ENCODE assay signal across 26 cellular contexts in the genomic region with DNA sequence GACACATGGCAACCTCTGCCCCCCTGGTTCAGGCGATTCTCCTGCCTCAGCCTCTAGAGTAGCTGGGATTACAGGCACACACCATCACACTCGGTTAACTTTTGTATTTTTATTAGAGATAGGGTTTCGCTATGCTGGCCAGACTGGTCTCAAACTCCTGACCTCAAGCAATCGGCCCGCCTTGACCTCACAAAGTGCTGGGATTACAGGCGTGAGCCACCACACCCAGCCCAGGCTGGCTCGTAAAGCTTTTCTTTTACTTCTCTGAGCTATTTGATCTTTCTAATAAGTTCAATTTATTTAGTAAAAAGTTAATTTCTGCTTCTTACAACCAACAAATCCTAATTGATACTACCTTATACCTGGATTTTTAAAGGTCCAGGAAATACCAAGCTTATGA.
"Had no signal": no experiment of that assay in that cellular context is flagged by ENCODE, and none has a peak within 500 bp of the region (broad histone marks: within the 10 kb centered on the region; RNA-seq: fewer than 3 reads in every experiment).

No MANE protein-coding gene starts in this region.

- H3K27me3 ChIP-seq: body of pancreas, SJSA1 had no signal

- H3K27ac ChIP-seq: body of pancreas, SJSA1 had no signal

- H3K36me3 Mint-ChIP-seq: activated naive CD4-positive, alpha-beta T cell treated with anti-CD3 and anti-CD28 coated beads, Interleukin-2, amount 50 U/mL, for 24 hours; WTC11 had no signal

- H3K4me3 Mint-ChIP-seq: activated CD8-positive, alpha-beta memory T cell treated with anti-CD3 and anti-CD28 coated beads, Interleukin-2, amount 10 ng/mL, durations not matched to agents 7 days and 5 days; activated naive CD4-positive, alpha-beta T cell treated with anti-CD3 and anti-CD28 coated beads, Interleukin-2, amount 50 U/mL, for 24 hours; activated T-cell treated with anti-CD3 and anti-CD28 coated beads, Interleukin-2, amount 50 U/mL, for 24 hours; activated T-helper 1 cell treated with anti-CD3 and anti-CD28 coated beads, Interleukin-12 subunit alpha, Interleukin-12 subunit beta, Interleukin-2, Interleukin-4 antibody, amounts not matched to agents 30 ng/mL and 10 ng/mL and 1 ng/mL, durations not matched to agents 14 hours and 24 hours and 36 hours; central memory CD8-positive, alpha-beta T cell; T-helper 1 cell treated with Interleukin-12 subunit alpha and Interleukin-12 subunit beta and Interleukin-4 antibody, amounts not matched to agents 30 μg/mL and 1 μg/mL, for 36 hours; WTC11 had no signal

- DNase-seq: activated CD4-positive, alpha-beta T cell treated with anti-CD3 and anti-CD28 coated beads for 48 hours; activated CD4-positive, alpha-beta T cell treated with anti-CD3 and anti-CD28 coated beads, Interleukin-2, amount 50 U/mL, for 48 hours; activated CD4-positive, CD25-positive, alpha-beta regulatory T cell treated with anti-CD3 and anti-CD28 coated beads, Interleukin-2, amount 50 U/mL, for 72 hours; activated CD8-positive, alpha-beta memory T cell treated with anti-CD3 and anti-CD28 coated beads, Interleukin-2, amount 10 ng/mL, durations not matched to agents 7 days and 5 days; activated effector memory CD4-positive, alpha-beta T cell treated with Interleukin-2 at 50 U/mL for 16 hours; activated naive CD4-positive, alpha-beta T cell; activated T-cell treated with anti-CD3 and anti-CD28 coated beads, Interleukin-2, amount 50 U/mL, for 24 hours; aorta; body of pancreas; NCI-H1092; NCI-H1417 treated with DMSO at 0.1 percent for 48 hours; NCI-H1694; NCI-H2029; NCI-H2107; NCI-H2171 treated with DMSO at 0.1 percent for 48 hours; NCI-H226; NCI-H526; NCI-H774; RPMI8226; SHP77 had no signal

- H3K9me3 ChIP-seq: body of pancreas, SJSA1 had no signal

- H3K9me3 Mint-ChIP-seq: activated naive CD4-positive, alpha-beta T cell treated with anti-CD3 and anti-CD28 coated beads, Interleukin-2, amount 50 U/mL, for 24 hours; activated T-cell treated with anti-CD3 and anti-CD28 coated beads, Interleukin-2, amount 50 U/mL, for 24 hours; activated T-helper 1 cell treated with anti-CD3 and anti-CD28 coated beads, Interleukin-12 subunit alpha, Interleukin-12 subunit beta, Interleukin-2, Interleukin-4 antibody, amounts not matched to agents 30 ng/mL and 10 ng/mL and 1 ng/mL, durations not matched to agents 14 hours and 24 hours and 36 hours; central memory CD8-positive, alpha-beta T cell; T-helper 1 cell treated with Interleukin-12 subunit alpha and Interleukin-12 subunit beta and Interleukin-4 antibody, amounts not matched to agents 30 μg/mL and 1 μg/mL, for 36 hours; WTC11 had no signal

- H3K27ac Mint-ChIP-seq: activated CD8-positive, alpha-beta memory T cell treated with anti-CD3 and anti-CD28 coated beads, Interleukin-2, amount 10 ng/mL, durations not matched to agents 7 days and 5 days; activated naive CD4-positive, alpha-beta T cell treated with anti-CD3 and anti-CD28 coated beads, Interleukin-2, amount 50 U/mL, for 24 hours; activated T-cell treated with anti-CD3 and anti-CD28 coated beads, Interleukin-2, amount 50 U/mL, for 24 hours; activated T-helper 1 cell treated with anti-CD3 and anti-CD28 coated beads, Interleukin-12 subunit alpha, Interleukin-12 subunit beta, Interleukin-2, Interleukin-4 antibody, amounts not matched to agents 30 ng/mL and 10 ng/mL and 1 ng/mL, durations not matched to agents 14 hours and 24 hours and 36 hours; T-helper 1 cell treated with Interleukin-12 subunit alpha and Interleukin-12 subunit beta and Interleukin-4 antibody, amounts not matched to agents 30 μg/mL and 1 μg/mL, for 36 hours; WTC11 had no signal

- H3K27me3 Mint-ChIP-seq: activated CD8-positive, alpha-beta memory T cell treated with anti-CD3 and anti-CD28 coated beads, Interleukin-2, amount 10 ng/mL, durations not matched to agents 7 days and 5 days; activated naive CD4-positive, alpha-beta T cell treated with anti-CD3 and anti-CD28 coated beads, Interleukin-2, amount 50 U/mL, for 24 hours; central memory CD8-positive, alpha-beta T cell had no signal

- H3K36me3 ChIP-seq: SJSA1 had no signal

- ATAC-seq: activated CD8-positive, alpha-beta memory T cell treated with anti-CD3 and anti-CD28 coated beads, Interleukin-2, amount 10 ng/mL, durations not matched to agents 7 days and 5 days; body of pancreas; WTC11 had no signal

- H3K4me1 ChIP-seq: body of pancreas had no signal

- H3K4me3 ChIP-seq: body of pancreas, SJSA1 had no signal
